ENCODE assay signal across 16 cellular contexts in genomic region chr10:44997105-44997748, GRCh38. TPM values are rescaled to one million over a fixed set of nuclear protein-coding genes. Genes with fewer than 3 reads are reported as not detected.
DNase-seq lines count a peak whose midpoint lies in the region; TF ChIP-seq lines count a peak whose summit lies in the region.
"Had no signal": no experiment of that assay in that cellular context is flagged by ENCODE, and none has a peak within 500 bp of the region (broad histone marks: within the 10 kb centered on the region; RNA-seq: fewer than 3 reads in every experiment).

No MANE protein-coding gene starts in this region.

- intact Hi-C loops in esophagus squamous epithelium (cut with DNase I) = no loop called here
- intact Hi-C loops in ovary (cut with DNase I) = loop anchor here in 1 of 4 donors (2.0 kb wide), 1 partner anchor 22 kb away; no protein-coding TSS in a partner anchor

- H3K9me3 ChIP-seq in esophagus squamous epithelium = no peaks in the 10 kb centered on the region
- no peaks in the 10 kb centered on the region for H3K9me3 ChIP-seq in ovary

- no peaks in the 10 kb centered on the region for H3K36me3 ChIP-seq in esophagus squamous epithelium
- H3K36me3 ChIP-seq in ovary = no peaks in the 10 kb centered on the region

- TF ChIP-seq EP300 in ovary (IDR thresholded peaks at IDR 0.05) = no peak

- 80 to 84% methylated on average over 5 to 6 of the region's 6 CpGs for WGBS in esophagus squamous epithelium, 2 donors
- WGBS in ovary, 3 donors = 84 to 91% (median 89%) methylated on average over 6 of the region's 6 CpGs

- peaks cover 0 to 4% (median 0%) of the 10 kb centered on the region in 4 donors for H3K27me3 ChIP-seq in esophagus squamous epithelium
- no peaks in the 10 kb centered on the region for H3K27me3 ChIP-seq in ovary

- TF ChIP-seq POLR2A in esophagus squamous epithelium (IDR thresholded peaks at IDR 0.05) (no peak), ovary (IDR thresholded peaks at IDR 0.05) (no peak)

- TF ChIP-seq CTCF in esophagus squamous epithelium (IDR thresholded peaks at IDR 0.05) = no peak
- TF ChIP-seq CTCF in ovary (IDR thresholded peaks at IDR 0.05) = no peak
- TF ChIP-seq CTCF in type B pancreatic cell (conservative IDR thresholded peaks at IDR 0.05) = no peak

- peaks cover 44% of the 10 kb centered on the region for H3K4me1 Mint-ChIP-seq in T-helper 2 cell treated with Interferon-gamma antibody and Interleukin-4, amounts not matched to agents 5 μg/mL and 100 μg/mL, for 36 hours (ENCODE audit: low read depth)
- peaks cover 22% of the 10 kb centered on the region for H3K4me1 Mint-ChIP-seq in type B pancreatic cell (ENCODE audit: unreplicated experiment)

- H3K4me3 Mint-ChIP-seq in T-helper 2 cell treated with Interferon-gamma antibody and Interleukin-4, amounts not matched to agents 5 μg/mL and 100 μg/mL, for 36 hours = no peak overlapping the region
- H3K4me3 Mint-ChIP-seq in type B pancreatic cell = no peak overlapping the region
- H3K4me3 Mint-ChIP-seq: activated CD4-positive, alpha-beta T cell treated with anti-CD3 and anti-CD28 coated beads, Interleukin-2, amount 10 ng/mL, durations not matched to agents 7 days and 5 days; activated T-helper 17 cell treated with anti-CD3 and anti-CD28 coated beads, Interleukin-2, amount 50 U/mL, for 72 hours; CD8-positive, alpha-beta T cell; GM23338 had no signal

- peaks cover 6% of the 10 kb centered on the region for H3K9me3 Mint-ChIP-seq in T-helper 2 cell treated with Interferon-gamma antibody and Interleukin-4, amounts not matched to agents 5 μg/mL and 100 μg/mL, for 36 hours
- H3K9me3 Mint-ChIP-seq in type B pancreatic cell = no peaks in the 10 kb centered on the region

- H3K27me3 Mint-ChIP-seq in T-helper 2 cell treated with Interferon-gamma antibody and Interleukin-4, amounts not matched to agents 5 μg/mL and 100 μg/mL, for 36 hours (ENCODE audit: low read depth) = peaks cover 9% of the 10 kb centered on the region
- H3K27me3 Mint-ChIP-seq in type B pancreatic cell = no peaks in the 10 kb centered on the region
- H3K27me3 Mint-ChIP-seq: activated T-helper 17 cell treated with anti-CD3 and anti-CD28 coated beads, Interleukin-2, amount 50 U/mL, for 72 hours had no signal

- no peak for DNase-seq in T-helper 2 cell treated with Interferon-gamma antibody and Interleukin-4, amounts not matched to agents 5 μg/mL and 100 μg/mL, for 36 hours (ENCODE audit: low spot score)
- DNase-seq in T-helper 2 cell = no peak
- no peak for DNase-seq in esophagus squamous epithelium (lab: John Stamatoyannopoulos, UW)
- DNase-seq in ovary = no peak
- no peak for DNase-seq in type B pancreatic cell (ENCODE audit: extremely low spot score, unreplicated experiment)
- no peak for DNase-seq in NCI-H1105 (lab: John Stamatoyannopoulos, UW)
- DNase-seq in NK-92 (lab: John Stamatoyannopoulos, UW; ENCODE audit: unreplicated experiment) = no peak
- no peak for DNase-seq in NCI-H2081 treated with DMSO at 0.1 percent for 48 hours (lab: John Stamatoyannopoulos, UW)
- DNase-seq: activated CD4-positive, alpha-beta T cell treated with anti-CD3 and anti-CD28 coated beads, Interleukin-2, amount 10 ng/mL, durations not matched to agents 7 days and 5 days; CD8-positive, alpha-beta T cell; GDM1; NCI-H1694 treated with DMSO at 0.1 percent for 48 hours; NCI-H69 had no signal

- H3K27ac Mint-ChIP-seq in T-helper 2 cell treated with Interferon-gamma antibody and Interleukin-4, amounts not matched to agents 5 μg/mL and 100 μg/mL, for 36 hours = peak overlapping the region; percentile 36
- peak overlapping the region; percentile 11 for H3K27ac Mint-ChIP-seq in type B pancreatic cell
- H3K27ac Mint-ChIP-seq: activated CD4-positive, alpha-beta T cell treated with anti-CD3 and anti-CD28 coated beads, Interleukin-2, amount 10 ng/mL, durations not matched to agents 7 days and 5 days; activated T-helper 17 cell treated with anti-CD3 and anti-CD28 coated beads, Interleukin-2, amount 50 U/mL, for 72 hours; CD8-positive, alpha-beta T cell; GM23338 had no signal

- H3K27ac ChIP-seq in esophagus squamous epithelium = peak overlapping the region; percentile 25 to 98 (median 88)
- H3K27ac ChIP-seq in ovary = peak overlapping the region; percentile 59 to 86
- H3K27ac ChIP-seq: 22Rv1 had no signal

- peaks cover 7% of the 10 kb centered on the region for H3K36me3 Mint-ChIP-seq in T-helper 2 cell treated with Interferon-gamma antibody and Interleukin-4, amounts not matched to agents 5 μg/mL and 100 μg/mL, for 36 hours (ENCODE audit: low read depth)
- H3K36me3 Mint-ChIP-seq in type B pancreatic cell = peaks cover 7% of the 10 kb centered on the region

- H3K4me3 ChIP-seq in esophagus squamous epithelium (peak overlapping the region in 1 of 4 donors; percentile 42), ovary (no peak overlapping the region)
- H3K4me3 ChIP-seq: GM23338 had no signal

- H3K4me1 ChIP-seq in esophagus squamous epithelium = peaks cover 27 to 96% (median 80%) of the 10 kb centered on the region in 3 donors
- H3K4me1 ChIP-seq in ovary (ENCODE audit: insufficient read depth) = peaks cover 42% of the 10 kb centered on the region

RNA-seq across cellular contexts. Expression of gene ZNF22, which starts 3.5 kb away (rescaled TPM):
- total RNA-seq in esophagus squamous epithelium (10 to 100 TPM in 2 of 4 donors, 1 to 10 TPM in 2; 3.6 to 14.5 (median 8.0) TPM), ovary (10 to 100 TPM; 19.4 to 38.0 (median 28.6) TPM), type B pancreatic cell (ENCODE audit: low replicate concordance) (23.5 and 39.0 TPM in 2 replicates)
- polyA plus RNA-seq in ovary = 10 to 100 TPM; 25.5 to 27.4 TPM

RNA-seq across cellular contexts. Expression of gene DEPP1, which starts 18.6 kb away (rescaled TPM):
- total RNA-seq in esophagus squamous epithelium = 100 to 1,000 TPM in 1 of 4 donors, 10 to 100 TPM in 1, 1 to 10 TPM in 2; 2.5 to 116 (median 27.5) TPM
- 100 to 1,000 TPM in 5 of 7 donors, 10 to 100 TPM in 2; 35.6 to 511 (median 174) TPM for total RNA-seq in ovary
- 100 to 1,000 TPM in 1 of 2 donors, 10 to 100 TPM in 1; 56.7 to 603 TPM for polyA plus RNA-seq in ovary
- total RNA-seq in type B pancreatic cell (ENCODE audit: low replicate concordance) = 25.7 and 53.0 TPM in 2 replicates
- total RNA-seq: CD8-positive, alpha-beta T cell had no signal

RNA-seq across cellular contexts. Expression of gene RASSF4, which starts 37.6 kb away (rescaled TPM):
- total RNA-seq in esophagus squamous epithelium (10 to 100 TPM in 1 of 4 donors, 1 to 10 TPM in 3; 1.7 to 22.5 (median 7.4) TPM), ovary (10 to 100 TPM in 3 of 7 donors, 1 to 10 TPM in 4; 4.8 to 21.9 (median 7.3) TPM), type B pancreatic cell (ENCODE audit: low replicate concordance) (22.7 and 27.9 TPM in 2 replicates)
- polyA plus RNA-seq in ovary = 1 to 10 TPM; 8.1 to 9.7 TPM
